In genomic region chr16:81567987-81568748, GRCh38 we compare ENCODE assay signal across 8 cellular contexts.
DNase-seq lines count a peak whose midpoint lies in the region; ATAC-seq, FAIRE-seq and TF ChIP-seq lines count a peak whose summit lies in the region.

No MANE protein-coding gene starts in this region.

- peak overlapping the region in 2 of 3 donors; percentile 67 to 76 for H3K27ac Mint-ChIP-seq in CD4-positive, CD25-positive, alpha-beta regulatory T cell

- no peak for TF ChIP-seq EP300 in ovary (IDR thresholded peaks at IDR 0.05)

- FAIRE-seq in endothelial cell of umbilical vein (lab: Jason Lieb, UNC), result no peak

- H3K27me3 Mint-ChIP-seq in CD4-positive, CD25-positive, alpha-beta regulatory T cell, result no peaks in the 10 kb centered on the region

- H3K36me3 Mint-ChIP-seq in CD4-positive, CD25-positive, alpha-beta regulatory T cell, result peaks cover 14% of the 10 kb centered on the region

- no peak for DNase-seq in CD4-positive, CD25-positive, alpha-beta regulatory T cell
- peak; percentile 94 for DNase-seq in RPMI7951 (ENCODE audit: low read depth)
- DNase-seq in endothelial cell of umbilical vein (ENCODE audit: low read depth, low spot score), result peak; percentile 49
- peak; percentile 33 to 64 (median 46) for DNase-seq in ovary
- no peak for DNase-seq in SIG-M5 treated with dmso at 0.1 percent for 504 hours (lab: John Stamatoyannopoulos, UW; ENCODE audit: unreplicated experiment)

- POLR2A ChIA-PET in endothelial cell of umbilical vein (lab: Charles Lee), result interaction anchor here (0.9 kb wide), 1 partner anchor 58 kb away, joined by 3 read pairs; no protein-coding TSS in a partner anchor

- WGBS in ovary, 3 donors, result 41 to 45% (median 44%) methylated on average over 13 of the region's 13 CpGs

- ATAC-seq in CD4-positive, CD25-positive, alpha-beta regulatory T cell (ENCODE audit: low read depth in 2 of 2), result no peak
- ATAC-seq in GM21515 (IDR thresholded peaks at IDR 0.05; ENCODE audit: unreplicated experiment) (no peak), HG02763 (IDR thresholded peaks at IDR 0.05; ENCODE audit: unreplicated experiment) (no peak), HG02588 (IDR thresholded peaks at IDR 0.05; ENCODE audit: unreplicated experiment) (no peak)

- no TSS peak for BruUV-seq in endothelial cell of umbilical vein (replicated peaks; lab: Mats Ljungman, UMichigan)

- intact Hi-C loops in endothelial cell of umbilical vein (cut with micrococcal nuclease), result no loop called here
- intact Hi-C loops in ovary (cut with DNase I), result no loop called here

- H3K9me1 ChIP-seq in endothelial cell of umbilical vein (replicated peaks; ENCODE audit: control insufficient read depth, extremely low read depth, insufficient read depth, low read length), result no peaks in the 10 kb centered on the region

- peaks cover 0 to 39% (median 10%) of the 10 kb centered on the region in 4 donors for H3K4me1 Mint-ChIP-seq in CD4-positive, CD25-positive, alpha-beta regulatory T cell

- H3K9ac ChIP-seq in endothelial cell of umbilical vein (replicated peaks; ENCODE audit: extremely low read depth, insufficient read depth, low read length), result no peak overlapping the region

- CTCF ChIA-PET in endothelial cell of umbilical vein (lab: Charles Lee), result interaction anchor here (0.8 to 0.9 kb wide), 2 partner anchors 25 to 57 kb away, joined by 3 read pairs; no protein-coding TSS in a partner anchor

- H3K36me3 ChIP-seq in CD4-positive, CD25-positive, alpha-beta regulatory T cell (ENCODE audit: control insufficient read depth, insufficient read depth, low read length), result no peaks in the 10 kb centered on the region
- H3K36me3 ChIP-seq in endothelial cell of umbilical vein (ENCODE audit: control insufficient read depth in 2 of 2, extremely low read depth in 1 of 2, insufficient read depth in 2 of 2, low read length in 2 of 2) (no peaks in the 10 kb centered on the region), ovary (no peaks in the 10 kb centered on the region)

- dilution Hi-C loops in endothelial cell of umbilical vein (cut with MboI; ENCODE audit: extremely low pct_ligation_motif_present, low sequenced_read_pairs), result no loop called here

- H3K79me2 ChIP-seq in endothelial cell of umbilical vein (ENCODE audit: control insufficient read depth, insufficient read depth, low read length), result peaks cover 35% of the 10 kb centered on the region

- no peak overlapping the region for H3K4me3 ChIP-seq in CD4-positive, CD25-positive, alpha-beta regulatory T cell (ENCODE audit: low read depth, low read length)
- H3K4me3 ChIP-seq in endothelial cell of umbilical vein (replicated peaks in 1 of 3; ENCODE audit: insufficient read depth in 1 of 3, low read depth in 1 of 3, low read length in 3 of 3) (no peak overlapping the region), ovary (no peak overlapping the region)

- no peaks in the 10 kb centered on the region for H3K27me3 ChIP-seq in CD4-positive, CD25-positive, alpha-beta regulatory T cell (ENCODE audit: control insufficient read depth, insufficient read depth, low read length)
- H3K27me3 ChIP-seq in endothelial cell of umbilical vein (ENCODE audit: control insufficient read depth in 2 of 2, insufficient read depth in 2 of 2, low read length in 2 of 2) (no peaks in the 10 kb centered on the region), ovary (no peaks in the 10 kb centered on the region)

- TF ChIP-seq POLR2A in endothelial cell of umbilical vein (IDR thresholded peaks at IDR 0.05; ENCODE audit: low read depth, low read length), result no peak
- no peak for TF ChIP-seq POLR2A in ovary (IDR thresholded peaks at IDR 0.05)

- no peaks in the 10 kb centered on the region for H3K9me3 Mint-ChIP-seq in CD4-positive, CD25-positive, alpha-beta regulatory T cell

- no peak overlapping the region for H3K27ac ChIP-seq in CD4-positive, CD25-positive, alpha-beta regulatory T cell (ENCODE audit: insufficient read depth, low read length, poor library complexity, severe bottlenecking)
- H3K27ac ChIP-seq in endothelial cell of umbilical vein (ENCODE audit: insufficient read depth, low read depth, low read length), result no peak overlapping the region
- no peak overlapping the region for H3K27ac ChIP-seq in ovary

- no peaks in the 10 kb centered on the region for H3K9me3 ChIP-seq in CD4-positive, CD25-positive, alpha-beta regulatory T cell (ENCODE audit: control insufficient read depth in 2 of 2, low read length in 2 of 2)
- H3K9me3 ChIP-seq in endothelial cell of umbilical vein (replicated peaks; ENCODE audit: control insufficient read depth, insufficient read depth, low read length) (no peaks in the 10 kb centered on the region), ovary (no peaks in the 10 kb centered on the region)

- no peak overlapping the region for H3K4me2 ChIP-seq in endothelial cell of umbilical vein (ENCODE audit: insufficient read depth, low read length)

- H3K4me1 ChIP-seq in CD4-positive, CD25-positive, alpha-beta regulatory T cell (ENCODE audit: control insufficient read depth, insufficient read depth, low read length, poor library complexity, severe bottlenecking), result no peaks in the 10 kb centered on the region
- peaks cover 9% of the 10 kb centered on the region for H3K4me1 ChIP-seq in endothelial cell of umbilical vein (ENCODE audit: control insufficient read depth, extremely low read depth, insufficient read depth, low read length)
- peaks cover 14% of the 10 kb centered on the region for H3K4me1 ChIP-seq in ovary (ENCODE audit: insufficient read depth)

- H2AFZ ChIP-seq in endothelial cell of umbilical vein (ENCODE audit: low read depth, low read length), result no peak overlapping the region

- H3K4me3 Mint-ChIP-seq in CD4-positive, CD25-positive, alpha-beta regulatory T cell, result peak overlapping the region in 1 of 4 donors; percentile 35

- TF ChIP-seq CTCF in endothelial cell of umbilical vein (IDR thresholded peaks at IDR 0.05; ENCODE audit: extremely low read depth in 1 of 2, insufficient read depth in 1 of 2, low read depth in 1 of 2, low read length in 2 of 2) (no peak), ovary (IDR thresholded peaks at IDR 0.05) (no peak)

- peaks cover 3% of the 10 kb centered on the region for H4K20me1 ChIP-seq in endothelial cell of umbilical vein (replicated peaks; ENCODE audit: control insufficient read depth, extremely low read depth, insufficient read depth, low read length)

TF ChIP-seq in endothelial cell of umbilical vein, 7 proteins besides CTCF, POLR2A, EP300 and RAD21:
- TF ChIP-seq FOS (IDR thresholded peaks at IDR 0.05; ENCODE audit: borderline replicate concordance, insufficient read depth, low read length), result no peak
- TF ChIP-seq MYC (IDR thresholded peaks at IDR 0.05; ENCODE audit: low read depth, low read length), result no peak
TF ChIP-seq in endothelial cell of umbilical vein: peak in this region for 0.

Comparison
In these comparisons a context has a peak if more than half of its experiments do, and no peak if none do; other contexts are left out.
1. DNase-seq: peak in RPMI7951 (single experiment), endothelial cell of umbilical vein (single experiment) and ovary (5 of 5); none in CD4-positive, CD25-positive, alpha-beta regulatory T cell (0 of 3) and SIG-M5 treated with dmso at 0.1 percent for 504 hours (single experiment).